10 cellular contexts compared by ENCODE assay signal in the genomic region with DNA sequence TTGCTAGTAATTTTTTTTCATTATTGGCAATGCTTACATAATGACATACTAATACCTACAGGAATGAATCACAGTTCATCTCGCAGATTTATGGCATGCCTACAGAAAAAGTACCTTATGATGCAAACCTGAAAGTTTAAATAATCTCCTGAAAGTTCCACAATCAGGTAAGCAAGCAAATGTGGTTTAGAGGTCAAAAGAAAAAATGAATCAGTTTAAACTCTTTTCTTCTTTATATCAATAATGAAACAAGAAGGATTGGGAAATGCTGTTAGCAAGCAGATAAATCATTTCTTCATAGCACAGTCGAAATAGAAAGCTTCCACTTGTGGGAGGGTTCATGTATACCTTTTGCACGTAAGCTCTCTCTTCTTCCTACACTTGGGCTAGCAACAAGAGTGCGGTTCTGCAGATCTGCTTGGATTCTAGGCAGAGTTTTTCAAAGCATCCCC. TPM values are rescaled to one million over a fixed set of nuclear protein-coding genes. Genes with fewer than 3 reads are reported as not detected.
A peak's percentile ranks its signal among the peaks of the same experiment; 100 is the strongest.
DNase-seq lines count a peak whose midpoint lies in the region; ATAC-seq lines count a peak whose summit lies in the region.
"Had no signal": no experiment of that assay in that cellular context is flagged by ENCODE, and none has a peak within 500 bp of the region (broad histone marks: within the 10 kb centered on the region; RNA-seq: fewer than 3 reads in every experiment).

No MANE protein-coding gene starts in this region.

- H3K4me3 ChIP-seq in effector memory CD4-positive, alpha-beta T cell (ENCODE audit: insufficient read depth, low read depth, low read length, poor library complexity, severe bottlenecking): no peak overlapping the region
- H3K4me3 ChIP-seq: left ventricle myocardium inferior had no signal

- H3K9me3 ChIP-seq in effector memory CD4-positive, alpha-beta T cell (ENCODE audit: control insufficient read depth, low read length): no peaks in the 10 kb centered on the region
- H3K9me3 ChIP-seq: left ventricle myocardium inferior had no signal

- peaks cover 3% of the 10 kb centered on the region for H3K36me3 ChIP-seq in effector memory CD4-positive, alpha-beta T cell (ENCODE audit: control insufficient read depth, insufficient read depth, low read length)
- H3K36me3 ChIP-seq: left ventricle myocardium inferior had no signal

- H3K27me3 Mint-ChIP-seq in activated CD4-positive, alpha-beta memory T cell treated with anti-CD3 and anti-CD28 coated beads, Interleukin-2, amount 10 ng/mL, durations not matched to agents 7 days and 5 days: no peaks in the 10 kb centered on the region

- intact Hi-C loops in left colon (cut with DNase I, micrococcal nuclease): loop anchor here in 1 of 2 donors (10.0 kb wide), 1 partner anchor 104 kb away; no protein-coding TSS in a partner anchor

- no peak overlapping the region for H3K27ac ChIP-seq in effector memory CD4-positive, alpha-beta T cell (ENCODE audit: insufficient read depth, low read length, poor library complexity, severe bottlenecking)
- H3K27ac ChIP-seq: left ventricle myocardium inferior had no signal

- H3K4me3 Mint-ChIP-seq in activated CD4-positive, alpha-beta memory T cell treated with anti-CD3 and anti-CD28 coated beads, Interleukin-2, amount 10 ng/mL, durations not matched to agents 7 days and 5 days: no peak overlapping the region

- peak; percentile 91 for ATAC-seq in GM18502 (IDR thresholded peaks at IDR 0.05; ENCODE audit: poor library complexity, unreplicated experiment)
- ATAC-seq in GM19438 (IDR thresholded peaks at IDR 0.05; ENCODE audit: low read depth, unreplicated experiment): peak; percentile 78
- peak; percentile 88 for ATAC-seq in HG02981 (IDR thresholded peaks at IDR 0.05; ENCODE audit: unreplicated experiment)
- ATAC-seq in left colon: no peak

- peak overlapping the region; percentile 1 for H3K27ac Mint-ChIP-seq in activated CD4-positive, alpha-beta memory T cell treated with anti-CD3 and anti-CD28 coated beads, Interleukin-2, amount 10 ng/mL, durations not matched to agents 7 days and 5 days

- H3K4me1 Mint-ChIP-seq in activated CD4-positive, alpha-beta memory T cell treated with anti-CD3 and anti-CD28 coated beads, Interleukin-2, amount 10 ng/mL, durations not matched to agents 7 days and 5 days: peaks cover 26% of the 10 kb centered on the region

- POLR2A ChIA-PET in activated CD4-positive, alpha-beta memory T cell treated with anti-CD3 and anti-CD28 coated beads, Interleukin-2, amount 10 ng/mL, durations not matched to agents 7 days and 5 days (lab: Charles Lee): no interaction called here

- no peaks in the 10 kb centered on the region for H3K4me1 ChIP-seq in effector memory CD4-positive, alpha-beta T cell (ENCODE audit: control insufficient read depth, insufficient read depth, low read length, poor library complexity, severe bottlenecking)

- no peaks in the 10 kb centered on the region for H3K27me3 ChIP-seq in effector memory CD4-positive, alpha-beta T cell (replicated peaks; ENCODE audit: control insufficient read depth, insufficient read depth, low read length, poor library complexity, severe bottlenecking)

- CTCF ChIA-PET in activated CD4-positive, alpha-beta memory T cell treated with anti-CD3 and anti-CD28 coated beads, Interleukin-2, amount 10 ng/mL, durations not matched to agents 7 days and 5 days (lab: Charles Lee): interaction anchor here (0.8 to 1.1 kb wide), 2 partner anchors 21 to 80 kb away, joined by 4 read pairs; no protein-coding TSS in a partner anchor

- H3K9me3 Mint-ChIP-seq in activated CD4-positive, alpha-beta memory T cell treated with anti-CD3 and anti-CD28 coated beads, Interleukin-2, amount 10 ng/mL, durations not matched to agents 7 days and 5 days: no peaks in the 10 kb centered on the region

- no peaks in the 10 kb centered on the region for H3K36me3 Mint-ChIP-seq in activated CD4-positive, alpha-beta memory T cell treated with anti-CD3 and anti-CD28 coated beads, Interleukin-2, amount 10 ng/mL, durations not matched to agents 7 days and 5 days (ENCODE audit: low read depth)

- DNase-seq in activated CD4-positive, alpha-beta memory T cell treated with anti-CD3 and anti-CD28 coated beads, Interleukin-2, amount 10 ng/mL, durations not matched to agents 7 days and 5 days: no peak
- DNase-seq in iPS-NIHi11 (ENCODE audit: low spot score): no peak
- DNase-seq in NCI-H128 (lab: John Stamatoyannopoulos, UW; ENCODE audit: unreplicated experiment): no peak
- DNase-seq in left colon: no peak
- DNase-seq in effector memory CD4-positive, alpha-beta T cell: no peak
- DNase-seq: left ventricle myocardium inferior, substantia nigra had no signal

RNA-seq across cellular contexts. Expression of gene MTPN, which starts 53.7 kb away (rescaled TPM):
- total RNA-seq in activated CD4-positive, alpha-beta memory T cell treated with anti-CD3 and anti-CD28 coated beads, Interleukin-2, amount 10 ng/mL, durations not matched to agents 7 days and 5 days: 100 to 1,000 TPM; 135 to 142 TPM
- total RNA-seq in left colon: 10 to 100 TPM; 96.5 to 97.6 TPM
